Comparison of ENCODE assay signal across 22 cellular contexts in genomic region chr2:241099246-241099645, GRCh38. TPM values are rescaled to one million over a fixed set of nuclear protein-coding genes. Genes with fewer than 3 reads are reported as not detected.
A peak's percentile ranks its signal among the peaks of the same experiment; 100 is the strongest.
DNase-seq lines count a peak whose midpoint lies in the region; ATAC-seq and TF ChIP-seq lines count a peak whose summit lies in the region.
"Had no signal": no experiment of that assay in that cellular context is flagged by ENCODE, and none has a peak within 500 bp of the region (broad histone marks: within the 10 kb centered on the region; RNA-seq: fewer than 3 reads in every experiment).

No MANE protein-coding gene starts in this region.

- peak; percentile 21 for DNase-seq in activated CD8-positive, alpha-beta memory T cell treated with anti-CD3 and anti-CD28 coated beads for 24 hours
- DNase-seq in activated CD8-positive, alpha-beta memory T cell treated with anti-CD3 and anti-CD28 coated beads, Interleukin-2, amount 50 U/mL, for 48 hours, result no peak
- DNase-seq in T-cell (no peak), naive B cell (peak; percentile 44), NCI-H1417 (lab: John Stamatoyannopoulos, UW) (no peak), NCI-H526 treated with DMSO at 0.1 percent for 48 hours (lab: John Stamatoyannopoulos, UW) (no peak)
- DNase-seq: activated CD4-positive, alpha-beta T cell treated with anti-CD3 and anti-CD28 coated beads for 4 hours; central memory CD4-positive, alpha-beta T cell; DMS153; esophagus squamous epithelium; left cardiac atrium; NCI-H1048; NCI-H2081; NCI-H510A; upper lobe of left lung had no signal

- no peak overlapping the region for H3K27ac ChIP-seq in DOHH2 (ENCODE audit: low read depth, low read length)
- H3K27ac ChIP-seq: A549, KMS-11, RWPE1, upper lobe of left lung had no signal

- CTCF ChIA-PET in T-cell (lab: Charles Lee), result no interaction called here

- H3K4me2 ChIP-seq in DOHH2 (ENCODE audit: low read length), result peak overlapping the region; percentile 94
- H3K4me2 ChIP-seq: A549, KMS-11 had no signal

- H3K9me2 ChIP-seq in DOHH2 (replicated peaks; ENCODE audit: control insufficient read depth, low read length), result no peaks in the 10 kb centered on the region

- no peaks in the 10 kb centered on the region for H3K27me3 ChIP-seq in DOHH2 (ENCODE audit: control insufficient read depth, low read length)
- H3K27me3 ChIP-seq: esophagus squamous epithelium, upper lobe of left lung had no signal

- H3K4me3 Mint-ChIP-seq in T-cell, result peak overlapping the region; percentile 3 to 98 (median 46)
- H3K4me3 Mint-ChIP-seq in naive B cell, result peak overlapping the region in 7 of 8 donors; percentile 69 to 95 (median 84)
- H3K4me3 Mint-ChIP-seq: CD14-positive monocyte had no signal

- peaks cover 14% of the 10 kb centered on the region; the same call in 1 of the 2 replicates for H3F3A ChIP-seq in DOHH2 (ENCODE audit: control insufficient read depth, insufficient read depth)

- H3K27ac Mint-ChIP-seq in T-cell (peak overlapping the region; percentile 84 to 91), naive B cell (peak overlapping the region in 5 of 6 donors; percentile 22 to 94 (median 84))

- no peaks in the 10 kb centered on the region for H3K9me3 ChIP-seq in DOHH2 (ENCODE audit: control insufficient read depth, insufficient read depth, low read length)
- H3K9me3 ChIP-seq: A549, esophagus squamous epithelium, prostate gland, upper lobe of left lung had no signal

- peaks cover 47% of the 10 kb centered on the region for H3K36me3 Mint-ChIP-seq in T-cell
- peaks cover 16 to 27% of the 10 kb centered on the region in 2 donors for H3K36me3 Mint-ChIP-seq in naive B cell

- ATAC-seq in T-cell (replicated peaks in 1 of 4) (no peak), naive B cell (ENCODE audit: low read depth in 2 of 2) (peak; percentile 34 to 35), esophagus mucosa (no peak)
- ATAC-seq: A549, left cardiac atrium had no signal

- peak overlapping the region; percentile 8; the same call in 1 of the 2 replicates for H3K4me3 ChIP-seq in DOHH2 (ENCODE audit: low read length)
- H3K4me3 ChIP-seq: A549, esophagus squamous epithelium, prostate gland, upper lobe of left lung had no signal

- H3K79me2 ChIP-seq in DOHH2 (ENCODE audit: control insufficient read depth, low read length), result peaks cover 92% of the 10 kb centered on the region

- POLR2A ChIA-PET in T-cell (lab: Charles Lee), result no interaction called here

- peaks cover 12% of the 10 kb centered on the region for H4K20me1 ChIP-seq in DOHH2 (ENCODE audit: control insufficient read depth, insufficient read depth, low read depth, low read length)

- H3K36me3 ChIP-seq in DOHH2 (ENCODE audit: control insufficient read depth, low read length), result peaks cover 68% of the 10 kb centered on the region

- H3K27me3 Mint-ChIP-seq in T-cell, result no peaks in the 10 kb centered on the region
- no peaks in the 10 kb centered on the region for H3K27me3 Mint-ChIP-seq in naive B cell

- no peak for TF ChIP-seq CTCF in DOHH2 (IDR thresholded peaks at IDR 0.05; ENCODE audit: low read depth, low read length, poor library complexity, severe bottlenecking)

- peaks cover 80 to 90% (median 86%) of the 10 kb centered on the region in 3 donors for H3K4me1 Mint-ChIP-seq in T-cell
- H3K4me1 Mint-ChIP-seq in naive B cell, result peaks cover 51 to 87% (median 77%) of the 10 kb centered on the region in 3 donors

- H3K4me1 ChIP-seq in DOHH2 (ENCODE audit: control insufficient read depth, low read length), result peaks cover 71% of the 10 kb centered on the region

- H3K9me3 Mint-ChIP-seq in T-cell, result no peaks in the 10 kb centered on the region
- no peaks in the 10 kb centered on the region for H3K9me3 Mint-ChIP-seq in naive B cell
- H3K9me3 Mint-ChIP-seq: CD14-positive monocyte had no signal

RNA-seq across cellular contexts. Expression of gene MTERF4, which starts 2.8 kb away (rescaled TPM):
- total RNA-seq in T-cell, result 100 to 1,000 TPM in 4 of 5 donors, 10 to 100 TPM in 1; 78.7 to 171 (median 109) TPM
- polyA plus RNA-seq in naive B cell (ENCODE audit: low read depth in 6 of 6), result 10 to 100 TPM; 45.7 to 71.2 (median 58.3) TPM
- 23.7 TPM for total RNA-seq in esophagus mucosa

RNA-seq across cellular contexts. Expression of gene PASK, which starts 50.0 kb away (rescaled TPM):
- total RNA-seq in T-cell (100 to 1,000 TPM in 4 of 5 donors, 10 to 100 TPM in 1; 80.5 to 272 (median 167) TPM), esophagus mucosa (12.2 TPM)
- 10 to 100 TPM in 2 of 6 donors, 1 to 10 TPM in 4; 3.9 to 17.4 (median 9.1) TPM for polyA plus RNA-seq in naive B cell (ENCODE audit: low read depth in 6 of 6)

RNA-seq across cellular contexts. Expression of gene PPP1R7, which starts 51.0 kb away (rescaled TPM):
- total RNA-seq in T-cell, result 10 to 100 TPM; 46.6 to 61.2 (median 53.8) TPM
- 100 to 1,000 TPM in 5 of 6 donors, 10 to 100 TPM in 1; 96.4 to 130 (median 112) TPM for polyA plus RNA-seq in naive B cell (ENCODE audit: low read depth in 6 of 6)
- 74.7 TPM for total RNA-seq in esophagus mucosa

Comparison
In these comparisons a context has a peak if more than half of its experiments do, and no peak if none do; other contexts are left out.
1. DNase-seq: peak in activated CD8-positive, alpha-beta memory T cell treated with anti-CD3 and anti-CD28 coated beads for 24 hours (single experiment) and naive B cell (single experiment); none in activated CD8-positive, alpha-beta memory T cell treated with anti-CD3 and anti-CD28 coated beads, Interleukin-2, amount 50 U/mL, for 48 hours (single experiment), T-cell (0 of 34), NCI-H1417 (0 of 3) and NCI-H526 treated with DMSO at 0.1 percent for 48 hours (single experiment).
2. ATAC-seq: peak in naive B cell (2 of 2); none in T-cell (0 of 4) and esophagus mucosa (single experiment).